Comparison of ENCODE assay signal across 1 cellular context in the genomic region with DNA sequence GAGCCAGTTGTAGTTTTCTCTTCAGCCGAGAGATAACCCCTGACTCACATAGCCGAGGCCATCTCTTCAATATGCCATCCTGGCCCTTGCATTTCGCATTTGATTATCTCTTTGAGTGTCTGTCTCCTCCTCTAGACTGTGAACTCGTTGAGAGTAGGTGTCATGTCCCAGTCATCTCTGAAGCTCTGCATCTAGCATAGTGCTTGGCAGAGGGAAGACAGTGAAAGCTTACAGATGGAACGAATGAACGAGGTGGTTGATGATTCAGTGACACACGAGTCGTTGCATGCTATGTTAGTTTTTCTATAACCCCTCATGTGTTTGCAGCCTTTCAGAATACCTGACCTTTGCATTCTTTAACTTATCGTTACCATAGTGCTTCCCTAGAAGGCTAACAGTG.
TF ChIP-seq lines count a peak whose summit lies in the region.

No MANE protein-coding gene starts in this region.

TF ChIP-seq in GM23338, 12 proteins besides CTCF, POLR2A, EP300 and RAD21 (continued from another document):
- TF ChIP-seq, protein P1, sequence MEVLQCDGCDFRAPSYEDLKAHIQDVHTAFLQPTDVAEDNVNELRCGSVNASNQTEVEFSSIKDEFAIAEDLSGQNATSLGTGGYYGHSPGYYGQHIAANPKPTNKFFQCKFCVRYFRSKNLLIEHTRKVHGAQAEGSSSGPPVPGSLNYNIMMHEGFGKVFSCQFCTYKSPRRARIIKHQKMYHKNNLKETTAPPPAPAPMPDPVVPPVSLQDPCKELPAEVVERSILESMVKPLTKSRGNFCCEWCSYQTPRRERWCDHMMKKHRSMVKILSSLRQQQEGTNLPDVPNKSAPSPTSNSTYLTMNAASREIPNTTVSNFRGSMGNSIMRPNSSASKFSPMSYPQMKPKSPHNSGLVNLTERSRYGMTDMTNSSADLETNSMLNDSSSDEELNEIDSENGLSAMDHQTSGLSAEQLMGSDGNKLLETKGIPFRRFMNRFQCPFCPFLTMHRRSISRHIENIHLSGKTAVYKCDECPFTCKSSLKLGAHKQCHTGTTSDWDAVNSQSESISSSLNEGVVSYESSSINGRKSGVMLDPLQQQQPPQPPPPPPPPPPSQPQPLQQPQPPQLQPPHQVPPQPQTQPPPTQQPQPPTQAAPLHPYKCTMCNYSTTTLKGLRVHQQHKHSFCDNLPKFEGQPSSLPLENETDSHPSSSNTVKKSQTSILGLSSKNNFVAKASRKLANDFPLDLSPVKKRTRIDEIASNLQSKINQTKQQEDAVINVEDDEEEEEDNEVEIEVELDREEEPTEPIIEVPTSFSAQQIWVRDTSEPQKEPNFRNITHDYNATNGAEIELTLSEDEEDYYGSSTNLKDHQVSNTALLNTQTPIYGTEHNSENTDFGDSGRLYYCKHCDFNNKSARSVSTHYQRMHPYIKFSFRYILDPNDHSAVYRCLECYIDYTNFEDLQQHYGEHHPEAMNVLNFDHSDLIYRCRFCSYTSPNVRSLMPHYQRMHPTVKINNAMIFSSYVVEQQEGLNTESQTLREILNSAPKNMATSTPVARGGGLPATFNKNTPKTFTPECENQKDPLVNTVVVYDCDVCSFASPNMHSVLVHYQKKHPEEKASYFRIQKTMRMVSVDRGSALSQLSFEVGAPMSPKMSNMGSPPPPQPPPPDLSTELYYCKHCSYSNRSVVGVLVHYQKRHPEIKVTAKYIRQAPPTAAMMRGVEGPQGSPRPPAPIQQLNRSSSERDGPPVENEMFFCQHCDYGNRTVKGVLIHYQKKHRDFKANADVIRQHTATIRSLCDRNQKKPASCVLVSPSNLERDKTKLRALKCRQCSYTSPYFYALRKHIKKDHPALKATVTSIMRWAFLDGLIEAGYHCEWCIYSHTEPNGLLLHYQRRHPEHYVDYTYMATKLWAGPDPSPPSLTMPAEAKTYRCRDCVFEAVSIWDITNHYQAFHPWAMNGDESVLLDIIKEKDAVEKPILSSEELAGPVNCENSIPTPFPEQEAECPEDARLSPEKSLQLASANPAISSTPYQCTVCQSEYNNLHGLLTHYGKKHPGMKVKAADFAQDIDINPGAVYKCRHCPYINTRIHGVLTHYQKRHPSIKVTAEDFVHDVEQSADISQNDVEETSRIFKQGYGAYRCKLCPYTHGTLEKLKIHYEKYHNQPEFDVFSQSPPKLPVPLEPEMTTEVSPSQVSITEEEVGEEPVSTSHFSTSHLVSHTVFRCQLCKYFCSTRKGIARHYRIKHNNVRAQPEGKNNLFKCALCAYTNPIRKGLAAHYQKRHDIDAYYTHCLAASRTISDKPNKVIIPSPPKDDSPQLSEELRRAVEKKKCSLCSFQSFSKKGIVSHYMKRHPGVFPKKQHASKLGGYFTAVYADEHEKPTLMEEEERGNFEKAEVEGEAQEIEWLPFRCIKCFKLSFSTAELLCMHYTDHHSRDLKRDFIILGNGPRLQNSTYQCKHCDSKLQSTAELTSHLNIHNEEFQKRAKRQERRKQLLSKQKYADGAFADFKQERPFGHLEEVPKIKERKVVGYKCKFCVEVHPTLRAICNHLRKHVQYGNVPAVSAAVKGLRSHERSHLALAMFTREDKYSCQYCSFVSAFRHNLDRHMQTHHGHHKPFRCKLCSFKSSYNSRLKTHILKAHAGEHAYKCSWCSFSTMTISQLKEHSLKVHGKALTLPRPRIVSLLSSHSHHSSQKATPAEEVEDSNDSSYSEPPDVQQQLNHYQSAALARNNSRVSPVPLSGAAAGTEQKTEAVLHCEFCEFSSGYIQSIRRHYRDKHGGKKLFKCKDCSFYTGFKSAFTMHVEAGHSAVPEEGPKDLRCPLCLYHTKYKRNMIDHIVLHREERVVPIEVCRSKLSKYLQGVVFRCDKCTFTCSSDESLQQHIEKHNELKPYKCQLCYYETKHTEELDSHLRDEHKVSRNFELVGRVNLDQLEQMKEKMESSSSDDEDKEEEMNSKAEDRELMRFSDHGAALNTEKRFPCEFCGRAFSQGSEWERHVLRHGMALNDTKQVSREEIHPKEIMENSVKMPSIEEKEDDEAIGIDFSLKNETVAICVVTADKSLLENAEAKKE (CRISPR knock-in tag; IDR thresholded peaks at IDR 0.05), result no peak
- TF ChIP-seq, protein P2, sequence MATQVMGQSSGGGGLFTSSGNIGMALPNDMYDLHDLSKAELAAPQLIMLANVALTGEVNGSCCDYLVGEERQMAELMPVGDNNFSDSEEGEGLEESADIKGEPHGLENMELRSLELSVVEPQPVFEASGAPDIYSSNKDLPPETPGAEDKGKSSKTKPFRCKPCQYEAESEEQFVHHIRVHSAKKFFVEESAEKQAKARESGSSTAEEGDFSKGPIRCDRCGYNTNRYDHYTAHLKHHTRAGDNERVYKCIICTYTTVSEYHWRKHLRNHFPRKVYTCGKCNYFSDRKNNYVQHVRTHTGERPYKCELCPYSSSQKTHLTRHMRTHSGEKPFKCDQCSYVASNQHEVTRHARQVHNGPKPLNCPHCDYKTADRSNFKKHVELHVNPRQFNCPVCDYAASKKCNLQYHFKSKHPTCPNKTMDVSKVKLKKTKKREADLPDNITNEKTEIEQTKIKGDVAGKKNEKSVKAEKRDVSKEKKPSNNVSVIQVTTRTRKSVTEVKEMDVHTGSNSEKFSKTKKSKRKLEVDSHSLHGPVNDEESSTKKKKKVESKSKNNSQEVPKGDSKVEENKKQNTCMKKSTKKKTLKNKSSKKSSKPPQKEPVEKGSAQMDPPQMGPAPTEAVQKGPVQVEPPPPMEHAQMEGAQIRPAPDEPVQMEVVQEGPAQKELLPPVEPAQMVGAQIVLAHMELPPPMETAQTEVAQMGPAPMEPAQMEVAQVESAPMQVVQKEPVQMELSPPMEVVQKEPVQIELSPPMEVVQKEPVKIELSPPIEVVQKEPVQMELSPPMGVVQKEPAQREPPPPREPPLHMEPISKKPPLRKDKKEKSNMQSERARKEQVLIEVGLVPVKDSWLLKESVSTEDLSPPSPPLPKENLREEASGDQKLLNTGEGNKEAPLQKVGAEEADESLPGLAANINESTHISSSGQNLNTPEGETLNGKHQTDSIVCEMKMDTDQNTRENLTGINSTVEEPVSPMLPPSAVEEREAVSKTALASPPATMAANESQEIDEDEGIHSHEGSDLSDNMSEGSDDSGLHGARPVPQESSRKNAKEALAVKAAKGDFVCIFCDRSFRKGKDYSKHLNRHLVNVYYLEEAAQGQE (IDR thresholded peaks at IDR 0.05; ENCODE audit: unreplicated experiment), result no peak
- TF ChIP-seq STAT1 (IDR thresholded peaks at IDR 0.05; ENCODE audit: unreplicated experiment), result no peak
